ENCODE assay signal across 8 cellular contexts in the genomic region with DNA sequence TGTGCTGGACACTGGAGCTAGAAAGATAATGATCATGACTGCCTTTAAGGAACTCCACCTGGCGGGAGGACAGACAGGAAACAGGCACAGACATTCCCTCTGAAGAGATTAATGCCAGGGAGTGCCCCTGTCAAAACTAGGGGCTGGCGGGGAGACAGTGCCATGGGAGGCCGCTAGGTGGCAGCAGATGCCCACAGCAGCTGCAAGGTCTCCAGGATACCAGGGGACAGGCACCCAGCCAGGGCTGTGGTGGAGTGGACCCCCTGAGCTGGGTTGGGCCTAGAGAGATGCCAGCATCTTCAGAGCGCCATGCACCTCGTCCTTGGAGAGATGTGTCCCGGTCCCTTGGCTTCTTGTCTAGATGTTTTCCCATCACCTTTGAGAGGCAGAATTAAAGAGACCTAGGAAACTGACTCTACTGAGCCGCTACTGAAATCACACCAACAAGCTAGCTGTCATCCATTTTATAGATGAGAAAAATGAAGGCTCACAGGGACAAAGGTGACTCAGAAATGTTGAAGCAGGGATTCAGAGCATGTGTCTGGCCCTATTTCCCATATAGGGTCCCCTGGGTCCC. TPM values are rescaled to one million over a fixed set of nuclear protein-coding genes. Genes with fewer than 3 reads are reported as not detected.
DNase-seq lines count a peak whose midpoint lies in the region; ATAC-seq, FAIRE-seq and TF ChIP-seq lines count a peak whose summit lies in the region.

No MANE protein-coding gene starts in this region.

- TF ChIP-seq RAD21 in GM12878 (IDR thresholded peaks at IDR 0.05; ENCODE audit: insufficient read depth, low read depth, low read length), result peak; percentile 84

- peak; percentile 99 for ATAC-seq in GM12878
- ATAC-seq in GM21423 (IDR thresholded peaks at IDR 0.05; ENCODE audit: unreplicated experiment), result no peak

- H3K4me3 Mint-ChIP-seq in CD14-positive monocyte, result no peak overlapping the region

- FAIRE-seq in GM12878 (lab: Jason Lieb, UNC), result peak; percentile 92

- SMC1A ChIA-PET in GM12878 (lab: Charles Lee; ENCODE audit: uncharacterized antibody, unreplicated experiment), result interaction anchor here (0.6 to 9.1 kb wide), 16 partner anchors 16 to 340 kb away, joined by 3 to 97 read pairs (median 5); partner anchors contain the start of genes GOLT1A and PLEKHA6

- H3K9ac ChIP-seq in GM12878 (ENCODE audit: control insufficient read depth, insufficient read depth, low read length), result no peak overlapping the region

- H3K79me2 ChIP-seq in GM12878 (ENCODE audit: control insufficient read depth, insufficient read depth, low read length), result no peaks in the 10 kb centered on the region

- H3K4me1 Mint-ChIP-seq in CD14-positive monocyte, result peaks cover 3% of the 10 kb centered on the region

- TF ChIP-seq EP300 in GM12878 (IDR thresholded peaks at IDR 0.05; ENCODE audit: borderline replicate concordance in 1 of 2, control insufficient read depth in 1 of 2, low read depth in 2 of 2, low read length in 2 of 2), result no peak

- peaks cover 3 to 13% (median 7%) of the 10 kb centered on the region in 3 donors for H3K27me3 Mint-ChIP-seq in CD14-positive monocyte (ENCODE audit: low read depth in 3 of 3)

- DNase-seq in CD14-positive monocyte (ENCODE audit: low spot score) (peak; percentile 68), HCEC 1CT (peak; percentile 45), NCI-H2107 treated with DMSO at 0.1 percent for 48 hours (lab: John Stamatoyannopoulos, UW; ENCODE audit: unreplicated experiment) (peak; percentile 87), UCSD-AML1 (lab: John Stamatoyannopoulos, UW; ENCODE audit: unreplicated experiment) (peak; percentile 79), GM12878 (ENCODE audit: low read depth, low spot score) (no peak), iPS DF 19.7 (ENCODE audit: low read depth, low spot score) (peak; percentile 23), spleen (peak; percentile 93)

- in situ Hi-C loops in GM12878 (cut with MboI), result loop anchor here (10.0 kb wide), 1 partner anchor 342 kb away; no protein-coding TSS in a partner anchor

- BruUV-seq in GM12878 (replicated peaks; lab: Mats Ljungman, UMichigan), result no TSS peak

- CTCF ChIA-PET in GM12878 (lab: Yijun Ruan, JAX), result interaction anchor here (0.6 to 9.3 kb wide), 34 partner anchors 9 to 644 kb away, joined by 3 to 195 read pairs (median 4); partner anchors contain the start of gene PLEKHA6

- POLR2A ChIA-PET in GM12878 (lab: Charles Lee), result no interaction called here

- TF ChIP-seq CTCF in CD14-positive monocyte (IDR thresholded peaks at IDR 0.05), result peak; percentile 99
- TF ChIP-seq CTCF in GM12878 (IDR thresholded peaks at IDR 0.05 in 2 of 3, conservative IDR thresholded peaks at IDR 0.05 in 1 of 3; ENCODE audit: control insufficient read depth in 2 of 3, extremely low read depth in 1 of 3, insufficient read depth in 1 of 3, low read depth in 3 of 3, low read length in 3 of 3), result peak; percentile 94 to 99 (median 99)
- peak; percentile 88 to 99 (median 98) for TF ChIP-seq CTCF in spleen (IDR thresholded peaks at IDR 0.05 in 8 of 11, conservative IDR thresholded peaks at IDR 0.05 in 3 of 11)

- H3K36me3 ChIP-seq in GM12878 (ENCODE audit: control insufficient read depth in 2 of 2, insufficient read depth in 2 of 2, low read length in 1 of 2) (no peaks in the 10 kb centered on the region), spleen (no peaks in the 10 kb centered on the region)

- H3K9me3 ChIP-seq in GM12878 (replicated peaks; ENCODE audit: control insufficient read depth, insufficient read depth, low read length) (no peaks in the 10 kb centered on the region; the same call in 2 of the 3 replicates), spleen (peaks cover 0 to 8% (median 0%) of the 10 kb centered on the region in 8 donors)

- H3K4me1 ChIP-seq in GM12878 (ENCODE audit: control insufficient read depth, insufficient read depth, low read length) (no peaks in the 10 kb centered on the region), spleen (peaks cover 0 to 11% (median 3%) of the 10 kb centered on the region in 6 donors)

- no peaks in the 10 kb centered on the region for H3K9me3 Mint-ChIP-seq in CD14-positive monocyte

- H3K27me3 ChIP-seq in GM12878 (replicated peaks in 1 of 2; ENCODE audit: control insufficient read depth in 2 of 2, insufficient read depth in 2 of 2, low read length in 1 of 2) (no peaks in the 10 kb centered on the region; a peak in 1 of 4 replicates), spleen (replicated peaks in 1 of 7) (peaks cover 0 to 38% (median 0%) of the 10 kb centered on the region in 7 donors)

- no peak overlapping the region for H3K4me2 ChIP-seq in GM12878 (ENCODE audit: control insufficient read depth, insufficient read depth)

- H3K36me3 Mint-ChIP-seq in CD14-positive monocyte, result no peaks in the 10 kb centered on the region

- H3K27ac ChIP-seq in GM12878 (ENCODE audit: control insufficient read depth, insufficient read depth) (no peak overlapping the region), spleen (no peak overlapping the region)

- TF ChIP-seq POLR2A in GM12878 (IDR thresholded peaks at IDR 0.05; ENCODE audit: low read depth, low read length) (no peak), spleen (IDR thresholded peaks at IDR 0.05) (no peak)

- RAD21 ChIA-PET in GM12878 (lab: Charles Lee; ENCODE audit: unreplicated experiment), result interaction anchor here (0.6 to 5.9 kb wide), 11 partner anchors 27 to 268 kb away, joined by 3 to 72 read pairs (median 4); partner anchors contain the start of gene PLEKHA6

- no peak overlapping the region for H2AFZ ChIP-seq in GM12878 (ENCODE audit: control insufficient read depth, low read depth, low read length)

- intact Hi-C loops in CD14-positive monocyte (cut with micrococcal nuclease), result loop anchor here (1.0 to 5.0 kb wide), 4 partner anchors 42 to 205 kb away; no protein-coding TSS in a partner anchor
- intact Hi-C loops in GM12878 (cut with micrococcal nuclease; ENCODE audit: unreplicated experiment), result loop anchor here (1.0 to 10.0 kb wide), 5 partner anchors 45 to 342 kb away; partner anchors contain the start of gene SNRPE
- intact Hi-C loops in spleen (cut with DNase I; ENCODE audit: low total_unique reads), result loop anchor here (5.0 kb wide), 2 partner anchors 45 to 200 kb away; no protein-coding TSS in a partner anchor

- H3K27ac Mint-ChIP-seq in CD14-positive monocyte, result no peak overlapping the region

- no peak overlapping the region for H3K4me3 ChIP-seq in GM12878
- no peak overlapping the region for H3K4me3 ChIP-seq in spleen

- no peaks in the 10 kb centered on the region for H4K20me1 ChIP-seq in GM12878 (ENCODE audit: control insufficient read depth, insufficient read depth)

- WGBS in GM12878 (ENCODE audit: insufficient coverage, insufficient replicate concordance, low lambda C conversion rate, missing lambda C conversion rate), result 13% methylated on average over 7 of the region's 7 CpGs
- WGBS in spleen, 5 donors, result 15 to 18% (median 17%) methylated on average over 7 of the region's 7 CpGs

RNA-seq across cellular contexts. Expression of gene REN, which starts 3.6 kb away (rescaled TPM):
- polyA plus RNA-seq in CD14-positive monocyte (not detected), GM12878 (2011; rRNA removed) (not detected in 2 replicates), GM12878 (2014; fragmentation: Illumina TruSeq; extraction: Trizol) (not detected in 2 replicates), GM12878 (2014; fragmentation: Nextera tagmentation; extraction: Ambion mirVana) (not detected), GM12878 (2014; rRNA removed) (not detected in 2 replicates), GM12878 (2016; fragmentation: Nextera tagmentation; extraction: Ambion mirVana) (not detected), spleen (under 1 TPM in 1 of 3 donors, not detected in 2; 0.12 TPM)
- not detected in 2 replicates for total RNA-seq in GM12878 (2013; cell fraction: nucleolus; rRNA removed)
- total RNA-seq in GM12878 (2014; rRNA removed) (not detected in 2 replicates), GM12878 (2014; rRNA removed; fragmentation: Illumina TruSeq; extraction: Trizol) (not detected in 2 replicates), GM12878 (2021) (not detected in 2 replicates), spleen (under 1 TPM in 1 of 7 donors, not detected in 6; 0.25 TPM)
- not detected for polyA plus RNA-seq in GM12878 (2011; ENCODE audit: low read depth)
- not detected in 2 replicates for polyA plus RNA-seq in GM12878 (2011; cell fraction: cytosol; rRNA removed)
- polyA plus RNA-seq in GM12878 (2011; cell fraction: nucleus; rRNA removed), result not detected in 2 replicates
- polyA plus RNA-seq in GM12878 (2012), result not detected in 2 replicates
- polyA minus RNA-seq in GM12878 (2011; rRNA and poly(A)+ RNA removed), result not detected in 2 replicates
- not detected in 2 replicates for polyA minus RNA-seq in GM12878 (2011; cell fraction: cytosol; rRNA and poly(A)+ RNA removed)
- not detected in 2 replicates for polyA minus RNA-seq in GM12878 (2011; cell fraction: nucleus; rRNA and poly(A)+ RNA removed)

RNA-seq across cellular contexts. Expression of gene ETNK2, which starts 10.7 kb away (rescaled TPM):
- polyA plus RNA-seq in CD14-positive monocyte (not detected), GM12878 (2011; rRNA removed) (0.14 TPM in 1 of 2 replicates, not detected in the other), GM12878 (2014; fragmentation: Illumina TruSeq; extraction: Trizol) (not detected in 2 replicates), GM12878 (2014; fragmentation: Nextera tagmentation; extraction: Ambion mirVana) (not detected), GM12878 (2014; rRNA removed) (not detected in 2 replicates), GM12878 (2016; fragmentation: Nextera tagmentation; extraction: Ambion mirVana) (not detected), spleen (1 to 10 TPM; 1.9 to 3.8 (median 2.5) TPM)
- total RNA-seq in GM12878 (2013; cell fraction: nucleolus; rRNA removed), result not detected in 2 replicates
- total RNA-seq in GM12878 (2014; rRNA removed) (not detected in 2 replicates), GM12878 (2014; rRNA removed; fragmentation: Illumina TruSeq; extraction: Trizol) (not detected in 2 replicates), GM12878 (2021) (not detected in 2 replicates), spleen (10 to 100 TPM in 2 of 7 donors, 1 to 10 TPM in 5; 4.4 to 20.8 (median 8.6) TPM)
- polyA plus RNA-seq in GM12878 (2011; ENCODE audit: low read depth), result not detected
- 0.08 and 0.27 TPM in 2 replicates for polyA plus RNA-seq in GM12878 (2011; cell fraction: cytosol; rRNA removed)
- 0.13 TPM in 1 of 2 replicates, not detected in the other for polyA plus RNA-seq in GM12878 (2011; cell fraction: nucleus; rRNA removed)
- polyA plus RNA-seq in GM12878 (2012), result 0.07 TPM in 1 of 2 replicates, not detected in the other
- 0.10 and 0.22 TPM in 2 replicates for polyA minus RNA-seq in GM12878 (2011; rRNA and poly(A)+ RNA removed)
- not detected in 2 replicates for polyA minus RNA-seq in GM12878 (2011; cell fraction: cytosol; rRNA and poly(A)+ RNA removed)
- polyA minus RNA-seq in GM12878 (2011; cell fraction: nucleus; rRNA and poly(A)+ RNA removed), result not detected in 2 replicates

RNA-seq across cellular contexts. Expression of gene KISS1, which starts 33.7 kb away (rescaled TPM):
- polyA plus RNA-seq in CD14-positive monocyte, result not detected
- total RNA-seq in GM12878 (2013; cell fraction: nucleolus; rRNA removed), result not detected in 2 replicates
- total RNA-seq in GM12878 (2014; rRNA removed), result not detected in 2 replicates
- not detected in 2 replicates for total RNA-seq in GM12878 (2014; rRNA removed; fragmentation: Illumina TruSeq; extraction: Trizol)
- not detected in 2 replicates for total RNA-seq in GM12878 (2021)
- polyA plus RNA-seq in GM12878 (2011; ENCODE audit: low read depth), result not detected
- polyA plus RNA-seq in GM12878 (2011; rRNA removed), result not detected in 2 replicates
- not detected in 2 replicates for polyA plus RNA-seq in GM12878 (2011; cell fraction: cytosol; rRNA removed)
- polyA plus RNA-seq in GM12878 (2011; cell fraction: nucleus; rRNA removed), result not detected in 2 replicates
- not detected in 2 replicates for polyA plus RNA-seq in GM12878 (2012)
- not detected in 2 replicates for polyA plus RNA-seq in GM12878 (2014; fragmentation: Illumina TruSeq; extraction: Trizol)
- polyA plus RNA-seq in GM12878 (2014; fragmentation: Nextera tagmentation; extraction: Ambion mirVana), result not detected
- polyA plus RNA-seq in GM12878 (2014; rRNA removed), result not detected in 2 replicates
- not detected for polyA plus RNA-seq in GM12878 (2016; fragmentation: Nextera tagmentation; extraction: Ambion mirVana)
- polyA minus RNA-seq in GM12878 (2011; rRNA and poly(A)+ RNA removed), result not detected in 2 replicates
- polyA minus RNA-seq in GM12878 (2011; cell fraction: cytosol; rRNA and poly(A)+ RNA removed), result not detected in 2 replicates
- polyA minus RNA-seq in GM12878 (2011; cell fraction: nucleus; rRNA and poly(A)+ RNA removed), result not detected in 2 replicates
- total RNA-seq in spleen, result not detected
- polyA plus RNA-seq in spleen, result not detected

RNA-seq across cellular contexts. Expression of gene GOLT1A, which starts 51.2 kb away (rescaled TPM):
- polyA plus RNA-seq in CD14-positive monocyte, result not detected
- total RNA-seq in GM12878 (2013; cell fraction: nucleolus; rRNA removed), result not detected in 2 replicates
- not detected in 2 replicates for total RNA-seq in GM12878 (2014; rRNA removed)
- total RNA-seq in GM12878 (2014; rRNA removed; fragmentation: Illumina TruSeq; extraction: Trizol), result not detected in 2 replicates
- not detected in 2 replicates for total RNA-seq in GM12878 (2021)
- polyA plus RNA-seq in GM12878 (2011; ENCODE audit: low read depth), result not detected
- polyA plus RNA-seq in GM12878 (2011; rRNA removed), result 0.46 and 0.68 TPM in 2 replicates
- 0.67 and 1.4 TPM in 2 replicates for polyA plus RNA-seq in GM12878 (2011; cell fraction: cytosol; rRNA removed)
- polyA plus RNA-seq in GM12878 (2011; cell fraction: nucleus; rRNA removed), result 0.16 and 1.2 TPM in 2 replicates
- 0.19 TPM in 1 of 2 replicates, not detected in the other for polyA plus RNA-seq in GM12878 (2012)
- polyA plus RNA-seq in GM12878 (2014; fragmentation: Illumina TruSeq; extraction: Trizol), result 0.65 TPM in 1 of 2 replicates, not detected in the other
- polyA plus RNA-seq in GM12878 (2014; fragmentation: Nextera tagmentation; extraction: Ambion mirVana), result under 1 TPM in 1 of 2 experiments, not detected in 1; 0.09 TPM
- not detected in 2 replicates for polyA plus RNA-seq in GM12878 (2014; rRNA removed)
- polyA plus RNA-seq in GM12878 (2016; fragmentation: Nextera tagmentation; extraction: Ambion mirVana), result not detected
- 0.29 and 0.77 TPM in 2 replicates for polyA minus RNA-seq in GM12878 (2011; rRNA and poly(A)+ RNA removed)
- polyA minus RNA-seq in GM12878 (2011; cell fraction: cytosol; rRNA and poly(A)+ RNA removed), result not detected in 2 replicates
- not detected in 2 replicates for polyA minus RNA-seq in GM12878 (2011; cell fraction: nucleus; rRNA and poly(A)+ RNA removed)
- total RNA-seq in spleen, result not detected
- under 1 TPM in 2 of 3 donors, not detected in 1; 0.13 to 0.24 TPM for polyA plus RNA-seq in spleen
